In genomic region chr1:934991-935750, GRCh38 we compare ENCODE assay signal across 17 cellular contexts. TPM values are rescaled to one million over a fixed set of nuclear protein-coding genes. Genes with fewer than 3 reads are reported as not detected.
DNase-seq lines count a peak whose midpoint lies in the region; ATAC-seq and TF ChIP-seq lines count a peak whose summit lies in the region.
"Had no signal": no experiment of that assay in that cellular context is flagged by ENCODE, and none has a peak within 500 bp of the region (broad histone marks: within the 10 kb centered on the region; RNA-seq: fewer than 3 reads in every experiment).

No MANE protein-coding gene starts in this region.

- no peak for ATAC-seq in stimulated activated naive B cell treated with anti-CD40 and anti-IgM and Interleukin-4, amounts not matched to agents 10 μg/mL and 1 μg/mL and 100 μg/mL, for 72 hours (replicated peaks)
- ATAC-seq in GM18907 (IDR thresholded peaks at IDR 0.05; ENCODE audit: unreplicated experiment) = no peak
- ATAC-seq: gastroesophageal sphincter had no signal

- no TSS peak for BruUV-seq in MCF 10A (replicated peaks; lab: Mats Ljungman, UMichigan)

- no peak overlapping the region for H3K27ac Mint-ChIP-seq in activated naive CD4-positive, alpha-beta T cell treated with anti-CD3 and anti-CD28 coated beads, Interleukin-2, amount 50 U/mL, for 24 hours
- no peak overlapping the region for H3K27ac Mint-ChIP-seq in activated naive CD4-positive, alpha-beta T cell treated with anti-CD3 and anti-CD28 coated beads for 36 hours
- peak overlapping the region; percentile 64 for H3K27ac Mint-ChIP-seq in glutamatergic neuron (ENCODE audit: unreplicated experiment)
- H3K27ac Mint-ChIP-seq in stimulated activated naive B cell treated with anti-CD40 and anti-IgM and Interleukin-4, amounts not matched to agents 10 μg/mL and 1 μg/mL and 100 μg/mL, for 72 hours = peak overlapping the region; percentile 16
- no peak overlapping the region for H3K27ac Mint-ChIP-seq in MCF 10A (ENCODE audit: low read depth, unreplicated experiment)

- no peaks in the 10 kb centered on the region for H3K36me3 Mint-ChIP-seq in activated naive CD4-positive, alpha-beta T cell treated with anti-CD3 and anti-CD28 coated beads, Interleukin-2, amount 50 U/mL, for 24 hours
- no peaks in the 10 kb centered on the region for H3K36me3 Mint-ChIP-seq in activated naive CD4-positive, alpha-beta T cell treated with anti-CD3 and anti-CD28 coated beads for 36 hours (ENCODE audit: low read depth)
- no peaks in the 10 kb centered on the region for H3K36me3 Mint-ChIP-seq in glutamatergic neuron (ENCODE audit: unreplicated experiment)
- peaks cover 0 to 1% of the 10 kb centered on the region in 2 donors for H3K36me3 Mint-ChIP-seq in stimulated activated naive B cell treated with anti-CD40 and anti-IgM and Interleukin-4, amounts not matched to agents 10 μg/mL and 1 μg/mL and 100 μg/mL, for 72 hours
- H3K36me3 Mint-ChIP-seq in MCF 10A (ENCODE audit: insufficient read depth, unreplicated experiment) = no peaks in the 10 kb centered on the region

- POLR2A ChIA-PET in MCF 10A (lab: Yijun Ruan, JAX) = no interaction called here

- H3K27me3 Mint-ChIP-seq in activated naive CD4-positive, alpha-beta T cell treated with anti-CD3 and anti-CD28 coated beads, Interleukin-2, amount 50 U/mL, for 24 hours = peaks cover 18% of the 10 kb centered on the region
- H3K27me3 Mint-ChIP-seq in activated naive CD4-positive, alpha-beta T cell treated with anti-CD3 and anti-CD28 coated beads for 36 hours (ENCODE audit: low read depth) = peaks cover 25% of the 10 kb centered on the region
- peaks cover 4% of the 10 kb centered on the region for H3K27me3 Mint-ChIP-seq in glutamatergic neuron (ENCODE audit: unreplicated experiment)
- H3K27me3 Mint-ChIP-seq in stimulated activated naive B cell treated with anti-CD40 and anti-IgM and Interleukin-4, amounts not matched to agents 10 μg/mL and 1 μg/mL and 100 μg/mL, for 72 hours = peaks cover 60 to 72% of the 10 kb centered on the region in 2 donors
- peaks cover 28% of the 10 kb centered on the region for H3K27me3 Mint-ChIP-seq in MCF 10A (ENCODE audit: insufficient read depth, unreplicated experiment)

- no peak for TF ChIP-seq CTCF in glutamatergic neuron (IDR thresholded peaks at IDR 0.05; ENCODE audit: partially characterized antibody, unreplicated experiment)
- TF ChIP-seq CTCF in MCF 10A (IDR thresholded peaks at IDR 0.05; ENCODE audit: unreplicated experiment) = no peak

- peak overlapping the region; percentile 36 for H3K4me3 Mint-ChIP-seq in activated naive CD4-positive, alpha-beta T cell treated with anti-CD3 and anti-CD28 coated beads, Interleukin-2, amount 50 U/mL, for 24 hours
- no peak overlapping the region for H3K4me3 Mint-ChIP-seq in activated naive CD4-positive, alpha-beta T cell treated with anti-CD3 and anti-CD28 coated beads for 36 hours
- peak overlapping the region; percentile 81 for H3K4me3 Mint-ChIP-seq in glutamatergic neuron (ENCODE audit: unreplicated experiment)
- H3K4me3 Mint-ChIP-seq in stimulated activated naive B cell treated with anti-CD40 and anti-IgM and Interleukin-4, amounts not matched to agents 10 μg/mL and 1 μg/mL and 100 μg/mL, for 72 hours = peak overlapping the region in 1 of 2 donors; percentile 13
- H3K4me3 Mint-ChIP-seq in MCF 10A (ENCODE audit: unreplicated experiment) = no peak overlapping the region

- H3K9me3 Mint-ChIP-seq in activated naive CD4-positive, alpha-beta T cell treated with anti-CD3 and anti-CD28 coated beads, Interleukin-2, amount 50 U/mL, for 24 hours = no peaks in the 10 kb centered on the region
- no peaks in the 10 kb centered on the region for H3K9me3 Mint-ChIP-seq in activated naive CD4-positive, alpha-beta T cell treated with anti-CD3 and anti-CD28 coated beads for 36 hours
- H3K9me3 Mint-ChIP-seq in glutamatergic neuron (ENCODE audit: unreplicated experiment) (peaks cover 11% of the 10 kb centered on the region), MCF 10A (ENCODE audit: unreplicated experiment) (no peaks in the 10 kb centered on the region)
- no peaks in the 10 kb centered on the region for H3K9me3 Mint-ChIP-seq in stimulated activated naive B cell treated with anti-CD40 and anti-IgM and Interleukin-4, amounts not matched to agents 10 μg/mL and 1 μg/mL and 100 μg/mL, for 72 hours

- peaks cover 4% of the 10 kb centered on the region for H3K4me1 Mint-ChIP-seq in activated naive CD4-positive, alpha-beta T cell treated with anti-CD3 and anti-CD28 coated beads, Interleukin-2, amount 50 U/mL, for 24 hours
- H3K4me1 Mint-ChIP-seq in activated naive CD4-positive, alpha-beta T cell treated with anti-CD3 and anti-CD28 coated beads for 36 hours (ENCODE audit: low read depth) = peaks cover 6% of the 10 kb centered on the region
- H3K4me1 Mint-ChIP-seq in glutamatergic neuron (ENCODE audit: low read depth, unreplicated experiment) (peaks cover 24% of the 10 kb centered on the region), MCF 10A (ENCODE audit: insufficient read depth, unreplicated experiment) (no peaks in the 10 kb centered on the region)
- H3K4me1 Mint-ChIP-seq in stimulated activated naive B cell treated with anti-CD40 and anti-IgM and Interleukin-4, amounts not matched to agents 10 μg/mL and 1 μg/mL and 100 μg/mL, for 72 hours = peaks cover 10% of the 10 kb centered on the region in 2 donors

- CTCF ChIA-PET in activated naive CD4-positive, alpha-beta T cell treated with anti-CD3 and anti-CD28 coated beads for 36 hours (lab: Charles Lee) = no interaction called here
- CTCF ChIA-PET in MCF 10A (lab: Yijun Ruan, JAX) = interaction anchor here (0.7 kb wide), 1 partner anchor 30 kb away, joined by 6 read pairs; no protein-coding TSS in a partner anchor

- no peak for DNase-seq in activated naive CD4-positive, alpha-beta T cell treated with anti-CD3 and anti-CD28 coated beads for 36 hours
- no peak for DNase-seq in glutamatergic neuron
- no peak for DNase-seq in stimulated activated naive B cell treated with anti-CD40 and anti-IgM and Interleukin-4, amounts not matched to agents 10 μg/mL and 1 μg/mL and 100 μg/mL, for 72 hours
- no peak for DNase-seq in MCF 10A (ENCODE audit: unreplicated experiment)
- DNase-seq: activated CD4-positive, alpha-beta T cell treated with anti-CD3 and anti-CD28 coated beads, Interleukin-2, amount 50 U/mL, for 1 hour; amniotic stem cell; kidney; midbrain; NCI-H2029; NCI-H774; spleen had no signal

- intact Hi-C loops in activated naive CD4-positive, alpha-beta T cell treated with anti-CD3 and anti-CD28 coated beads for 36 hours (cut with micrococcal nuclease) = no loop called here
- intact Hi-C loops in MCF 10A (cut with micrococcal nuclease) = no loop called here

RNA-seq across cellular contexts. Expression of gene SAMD11, which starts 11.4 kb away (rescaled TPM):
- not detected for total RNA-seq in activated naive CD4-positive, alpha-beta T cell treated with anti-CD3 and anti-CD28 coated beads for 36 hours
- total RNA-seq in glutamatergic neuron (ENCODE audit: unreplicated experiment) (46.2 TPM), MCF 10A (2022) (not detected in 2 replicates)
- total RNA-seq: HT-29; T-helper 2 cell treated with Interferon-gamma antibody and Interleukin-4, amounts not matched to agents 100 ng/mL and 5 ng/mL, for 36 hours had no signal

RNA-seq across cellular contexts. Expression of gene NOC2L, which starts 23.9 kb away (rescaled TPM):
- total RNA-seq in activated naive CD4-positive, alpha-beta T cell treated with anti-CD3 and anti-CD28 coated beads for 36 hours = 100 to 1,000 TPM; 113 to 119 TPM
- total RNA-seq in glutamatergic neuron (ENCODE audit: unreplicated experiment) = 90.3 TPM
- 117 and 136 TPM in 2 replicates for total RNA-seq in MCF 10A (2022)

RNA-seq across cellular contexts. Expression of gene KLHL17, which starts 25.2 kb away (rescaled TPM):
- 10 to 100 TPM; 19.4 to 20.2 TPM for total RNA-seq in activated naive CD4-positive, alpha-beta T cell treated with anti-CD3 and anti-CD28 coated beads for 36 hours
- total RNA-seq in glutamatergic neuron (ENCODE audit: unreplicated experiment) (103 TPM), MCF 10A (2022) (15.1 and 18.1 TPM in 2 replicates)

RNA-seq across cellular contexts. Expression of gene PLEKHN1, which starts 31.1 kb away (rescaled TPM):
- under 1 TPM; 0.52 to 0.69 TPM for total RNA-seq in activated naive CD4-positive, alpha-beta T cell treated with anti-CD3 and anti-CD28 coated beads for 36 hours
- total RNA-seq in glutamatergic neuron (ENCODE audit: unreplicated experiment) = 0.29 TPM
- total RNA-seq in MCF 10A (2022) = 7.9 and 11.1 TPM in 2 replicates

RNA-seq across cellular contexts. Expression of gene PERM1, which starts 46.7 kb away (rescaled TPM):
- total RNA-seq in activated naive CD4-positive, alpha-beta T cell treated with anti-CD3 and anti-CD28 coated beads for 36 hours = not detected
- total RNA-seq in glutamatergic neuron (ENCODE audit: unreplicated experiment) = 0.32 TPM
- not detected in 2 replicates for total RNA-seq in MCF 10A (2022)
- total RNA-seq: osteoblast; T-helper 2 cell treated with Interferon-gamma antibody and Interleukin-4, amounts not matched to agents 100 ng/mL and 5 ng/mL, for 36 hours had no signal

Comparison
In these comparisons a context has a peak if more than half of its experiments do, and no peak if none do; other contexts are left out.
1. H3K4me3 Mint-ChIP-seq: peak in activated naive CD4-positive, alpha-beta T cell treated with anti-CD3 and anti-CD28 coated beads, Interleukin-2, amount 50 U/mL, for 24 hours (single experiment) and glutamatergic neuron (single experiment); none in activated naive CD4-positive, alpha-beta T cell treated with anti-CD3 and anti-CD28 coated beads for 36 hours (single experiment) and MCF 10A (single experiment).
2. H3K27ac Mint-ChIP-seq: peak in glutamatergic neuron (single experiment) and stimulated activated naive B cell treated with anti-CD40 and anti-IgM and Interleukin-4, amounts not matched to agents 10 μg/mL and 1 μg/mL and 100 μg/mL, for 72 hours (single experiment); none in activated naive CD4-positive, alpha-beta T cell treated with anti-CD3 and anti-CD28 coated beads, Interleukin-2, amount 50 U/mL, for 24 hours (single experiment), activated naive CD4-positive, alpha-beta T cell treated with anti-CD3 and anti-CD28 coated beads for 36 hours (single experiment) and MCF 10A (single experiment).
3. RNA of gene SAMD11, which starts 11.4 kb away (total RNA-seq): 46.2 TPM in glutamatergic neuron (single experiment); not detected in MCF 10A and not detected in activated naive CD4-positive, alpha-beta T cell treated with anti-CD3 and anti-CD28 coated beads for 36 hours; every median in the first group is over 10 times any median in the second.